1 cellular context compared by ENCODE assay signal in the genomic region with DNA sequence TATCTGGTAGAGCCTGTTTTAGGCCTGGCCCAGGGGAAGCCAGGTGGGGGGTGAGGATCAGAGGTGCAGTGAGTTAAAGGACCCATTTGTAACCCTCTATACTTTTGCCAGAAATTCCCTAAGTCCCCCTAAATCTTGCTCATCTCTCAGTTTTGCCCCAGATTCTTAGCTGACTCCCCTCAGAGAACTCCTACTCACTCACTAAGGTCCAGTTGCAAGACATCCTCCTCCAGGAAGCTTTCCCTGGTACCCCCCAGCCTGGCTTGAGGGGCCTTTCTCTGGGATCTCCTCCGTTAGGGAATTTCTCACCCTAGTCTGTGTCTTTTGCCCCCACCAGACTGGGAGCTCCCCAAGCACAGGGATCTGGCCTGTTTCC.
TF ChIP-seq lines count a peak whose summit lies in the region.

No MANE protein-coding gene starts in this region.

TF ChIP-seq in GM23338, 12 proteins besides CTCF, POLR2A, EP300 and RAD21:
- TF ChIP-seq ZNF331 (CRISPR knock-in tag; IDR thresholded peaks at IDR 0.05; ENCODE audit: low read depth): no peak
- no peak for TF ChIP-seq EZH2phosphoT487 (IDR thresholded peaks at IDR 0.05; ENCODE audit: unreplicated experiment)
- TF ChIP-seq, protein P1, sequence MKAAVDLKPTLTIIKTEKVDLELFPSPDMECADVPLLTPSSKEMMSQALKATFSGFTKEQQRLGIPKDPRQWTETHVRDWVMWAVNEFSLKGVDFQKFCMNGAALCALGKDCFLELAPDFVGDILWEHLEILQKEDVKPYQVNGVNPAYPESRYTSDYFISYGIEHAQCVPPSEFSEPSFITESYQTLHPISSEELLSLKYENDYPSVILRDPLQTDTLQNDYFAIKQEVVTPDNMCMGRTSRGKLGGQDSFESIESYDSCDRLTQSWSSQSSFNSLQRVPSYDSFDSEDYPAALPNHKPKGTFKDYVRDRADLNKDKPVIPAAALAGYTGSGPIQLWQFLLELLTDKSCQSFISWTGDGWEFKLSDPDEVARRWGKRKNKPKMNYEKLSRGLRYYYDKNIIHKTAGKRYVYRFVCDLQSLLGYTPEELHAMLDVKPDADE (IDR thresholded peaks at IDR 0.05): no peak
- no peak for TF ChIP-seq STAT1 (IDR thresholded peaks at IDR 0.05; ENCODE audit: unreplicated experiment)
- no peak for TF ChIP-seq NANOG (IDR thresholded peaks at IDR 0.05; ENCODE audit: borderline replicate concordance)
- TF ChIP-seq, protein P2, sequence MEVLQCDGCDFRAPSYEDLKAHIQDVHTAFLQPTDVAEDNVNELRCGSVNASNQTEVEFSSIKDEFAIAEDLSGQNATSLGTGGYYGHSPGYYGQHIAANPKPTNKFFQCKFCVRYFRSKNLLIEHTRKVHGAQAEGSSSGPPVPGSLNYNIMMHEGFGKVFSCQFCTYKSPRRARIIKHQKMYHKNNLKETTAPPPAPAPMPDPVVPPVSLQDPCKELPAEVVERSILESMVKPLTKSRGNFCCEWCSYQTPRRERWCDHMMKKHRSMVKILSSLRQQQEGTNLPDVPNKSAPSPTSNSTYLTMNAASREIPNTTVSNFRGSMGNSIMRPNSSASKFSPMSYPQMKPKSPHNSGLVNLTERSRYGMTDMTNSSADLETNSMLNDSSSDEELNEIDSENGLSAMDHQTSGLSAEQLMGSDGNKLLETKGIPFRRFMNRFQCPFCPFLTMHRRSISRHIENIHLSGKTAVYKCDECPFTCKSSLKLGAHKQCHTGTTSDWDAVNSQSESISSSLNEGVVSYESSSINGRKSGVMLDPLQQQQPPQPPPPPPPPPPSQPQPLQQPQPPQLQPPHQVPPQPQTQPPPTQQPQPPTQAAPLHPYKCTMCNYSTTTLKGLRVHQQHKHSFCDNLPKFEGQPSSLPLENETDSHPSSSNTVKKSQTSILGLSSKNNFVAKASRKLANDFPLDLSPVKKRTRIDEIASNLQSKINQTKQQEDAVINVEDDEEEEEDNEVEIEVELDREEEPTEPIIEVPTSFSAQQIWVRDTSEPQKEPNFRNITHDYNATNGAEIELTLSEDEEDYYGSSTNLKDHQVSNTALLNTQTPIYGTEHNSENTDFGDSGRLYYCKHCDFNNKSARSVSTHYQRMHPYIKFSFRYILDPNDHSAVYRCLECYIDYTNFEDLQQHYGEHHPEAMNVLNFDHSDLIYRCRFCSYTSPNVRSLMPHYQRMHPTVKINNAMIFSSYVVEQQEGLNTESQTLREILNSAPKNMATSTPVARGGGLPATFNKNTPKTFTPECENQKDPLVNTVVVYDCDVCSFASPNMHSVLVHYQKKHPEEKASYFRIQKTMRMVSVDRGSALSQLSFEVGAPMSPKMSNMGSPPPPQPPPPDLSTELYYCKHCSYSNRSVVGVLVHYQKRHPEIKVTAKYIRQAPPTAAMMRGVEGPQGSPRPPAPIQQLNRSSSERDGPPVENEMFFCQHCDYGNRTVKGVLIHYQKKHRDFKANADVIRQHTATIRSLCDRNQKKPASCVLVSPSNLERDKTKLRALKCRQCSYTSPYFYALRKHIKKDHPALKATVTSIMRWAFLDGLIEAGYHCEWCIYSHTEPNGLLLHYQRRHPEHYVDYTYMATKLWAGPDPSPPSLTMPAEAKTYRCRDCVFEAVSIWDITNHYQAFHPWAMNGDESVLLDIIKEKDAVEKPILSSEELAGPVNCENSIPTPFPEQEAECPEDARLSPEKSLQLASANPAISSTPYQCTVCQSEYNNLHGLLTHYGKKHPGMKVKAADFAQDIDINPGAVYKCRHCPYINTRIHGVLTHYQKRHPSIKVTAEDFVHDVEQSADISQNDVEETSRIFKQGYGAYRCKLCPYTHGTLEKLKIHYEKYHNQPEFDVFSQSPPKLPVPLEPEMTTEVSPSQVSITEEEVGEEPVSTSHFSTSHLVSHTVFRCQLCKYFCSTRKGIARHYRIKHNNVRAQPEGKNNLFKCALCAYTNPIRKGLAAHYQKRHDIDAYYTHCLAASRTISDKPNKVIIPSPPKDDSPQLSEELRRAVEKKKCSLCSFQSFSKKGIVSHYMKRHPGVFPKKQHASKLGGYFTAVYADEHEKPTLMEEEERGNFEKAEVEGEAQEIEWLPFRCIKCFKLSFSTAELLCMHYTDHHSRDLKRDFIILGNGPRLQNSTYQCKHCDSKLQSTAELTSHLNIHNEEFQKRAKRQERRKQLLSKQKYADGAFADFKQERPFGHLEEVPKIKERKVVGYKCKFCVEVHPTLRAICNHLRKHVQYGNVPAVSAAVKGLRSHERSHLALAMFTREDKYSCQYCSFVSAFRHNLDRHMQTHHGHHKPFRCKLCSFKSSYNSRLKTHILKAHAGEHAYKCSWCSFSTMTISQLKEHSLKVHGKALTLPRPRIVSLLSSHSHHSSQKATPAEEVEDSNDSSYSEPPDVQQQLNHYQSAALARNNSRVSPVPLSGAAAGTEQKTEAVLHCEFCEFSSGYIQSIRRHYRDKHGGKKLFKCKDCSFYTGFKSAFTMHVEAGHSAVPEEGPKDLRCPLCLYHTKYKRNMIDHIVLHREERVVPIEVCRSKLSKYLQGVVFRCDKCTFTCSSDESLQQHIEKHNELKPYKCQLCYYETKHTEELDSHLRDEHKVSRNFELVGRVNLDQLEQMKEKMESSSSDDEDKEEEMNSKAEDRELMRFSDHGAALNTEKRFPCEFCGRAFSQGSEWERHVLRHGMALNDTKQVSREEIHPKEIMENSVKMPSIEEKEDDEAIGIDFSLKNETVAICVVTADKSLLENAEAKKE (CRISPR knock-in tag; IDR thresholded peaks at IDR 0.05): no peak
- TF ChIP-seq, protein P3, sequence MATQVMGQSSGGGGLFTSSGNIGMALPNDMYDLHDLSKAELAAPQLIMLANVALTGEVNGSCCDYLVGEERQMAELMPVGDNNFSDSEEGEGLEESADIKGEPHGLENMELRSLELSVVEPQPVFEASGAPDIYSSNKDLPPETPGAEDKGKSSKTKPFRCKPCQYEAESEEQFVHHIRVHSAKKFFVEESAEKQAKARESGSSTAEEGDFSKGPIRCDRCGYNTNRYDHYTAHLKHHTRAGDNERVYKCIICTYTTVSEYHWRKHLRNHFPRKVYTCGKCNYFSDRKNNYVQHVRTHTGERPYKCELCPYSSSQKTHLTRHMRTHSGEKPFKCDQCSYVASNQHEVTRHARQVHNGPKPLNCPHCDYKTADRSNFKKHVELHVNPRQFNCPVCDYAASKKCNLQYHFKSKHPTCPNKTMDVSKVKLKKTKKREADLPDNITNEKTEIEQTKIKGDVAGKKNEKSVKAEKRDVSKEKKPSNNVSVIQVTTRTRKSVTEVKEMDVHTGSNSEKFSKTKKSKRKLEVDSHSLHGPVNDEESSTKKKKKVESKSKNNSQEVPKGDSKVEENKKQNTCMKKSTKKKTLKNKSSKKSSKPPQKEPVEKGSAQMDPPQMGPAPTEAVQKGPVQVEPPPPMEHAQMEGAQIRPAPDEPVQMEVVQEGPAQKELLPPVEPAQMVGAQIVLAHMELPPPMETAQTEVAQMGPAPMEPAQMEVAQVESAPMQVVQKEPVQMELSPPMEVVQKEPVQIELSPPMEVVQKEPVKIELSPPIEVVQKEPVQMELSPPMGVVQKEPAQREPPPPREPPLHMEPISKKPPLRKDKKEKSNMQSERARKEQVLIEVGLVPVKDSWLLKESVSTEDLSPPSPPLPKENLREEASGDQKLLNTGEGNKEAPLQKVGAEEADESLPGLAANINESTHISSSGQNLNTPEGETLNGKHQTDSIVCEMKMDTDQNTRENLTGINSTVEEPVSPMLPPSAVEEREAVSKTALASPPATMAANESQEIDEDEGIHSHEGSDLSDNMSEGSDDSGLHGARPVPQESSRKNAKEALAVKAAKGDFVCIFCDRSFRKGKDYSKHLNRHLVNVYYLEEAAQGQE (IDR thresholded peaks at IDR 0.05; ENCODE audit: unreplicated experiment): no peak
- no peak for TF ChIP-seq ZNF114 (CRISPR knock-in tag; IDR thresholded peaks at IDR 0.05)
- no peak for TF ChIP-seq CREB1 (CRISPR knock-in tag; IDR thresholded peaks at IDR 0.05; ENCODE audit: low read depth)
- TF ChIP-seq JUNB (IDR thresholded peaks at IDR 0.05; ENCODE audit: unreplicated experiment): no peak
- no peak for TF ChIP-seq POLR2AphosphoS5 (IDR thresholded peaks at IDR 0.05; ENCODE audit: low read depth)
- no peak for TF ChIP-seq EZH2 (IDR thresholded peaks at IDR 0.05; ENCODE audit: low read depth, unreplicated experiment)
